ENCODE assay signal across 15 cellular contexts in genomic region chr15:77696871-77697270, GRCh38.
DNase-seq lines count a peak whose midpoint lies in the region; ATAC-seq and TF ChIP-seq lines count a peak whose summit lies in the region.
"Had no signal": no experiment of that assay in that cellular context is flagged by ENCODE, and none has a peak within 500 bp of the region (broad histone marks: within the 10 kb centered on the region; RNA-seq: fewer than 3 reads in every experiment).

No MANE protein-coding gene starts in this region.

- H3K36me3 ChIP-seq in heart left ventricle (no peaks in the 10 kb centered on the region), osteoblast (ENCODE audit: insufficient read depth, low read length) (no peaks in the 10 kb centered on the region)
- H3K36me3 ChIP-seq: BE2C had no signal

- H3K4me3 ChIP-seq in heart left ventricle (no peak overlapping the region), dorsolateral prefrontal cortex (no peak overlapping the region), osteoblast (ENCODE audit: insufficient read depth, low read length) (no peak overlapping the region)
- H3K4me3 ChIP-seq: A549, GM12878, GM23338 had no signal

- H2AFZ ChIP-seq in osteoblast (ENCODE audit: low read length) = no peak overlapping the region
- H2AFZ ChIP-seq: GM23338 had no signal

- H3K27me3 ChIP-seq in heart left ventricle (peaks cover 0 to 52% (median 8%) of the 10 kb centered on the region in 9 donors), dorsolateral prefrontal cortex (peaks cover 0 to 17% (median 0%) of the 10 kb centered on the region in 45 donors), osteoblast (ENCODE audit: insufficient read depth, low read length) (peaks cover 18% of the 10 kb centered on the region)
- H3K27me3 ChIP-seq: BE2C had no signal

- H4K20me1 ChIP-seq in osteoblast (ENCODE audit: insufficient read depth, low read length) = no peaks in the 10 kb centered on the region

- intact Hi-C loops in heart left ventricle (cut with DNase I) = no loop called here
- intact Hi-C loops in cardiac septum (cut with DNase I) = no loop called here
- intact Hi-C loops in dorsolateral prefrontal cortex (cut with DNase I) = no loop called here

- H3K4me2 ChIP-seq in osteoblast (ENCODE audit: insufficient read depth, low read length) = no peak overlapping the region
- H3K4me2 ChIP-seq: A549, GM23338 had no signal

- H3K27ac Mint-ChIP-seq in activated CD8-positive, alpha-beta memory T cell treated with anti-CD3 and anti-CD28 coated beads, Interleukin-2, amount 10 ng/mL, durations not matched to agents 7 days and 5 days = no peak overlapping the region
- H3K27ac Mint-ChIP-seq: CD4-positive, alpha-beta memory T cell; GM23338 had no signal

- H3K4me1 ChIP-seq in heart left ventricle (peaks cover 0 to 13% (median 2%) of the 10 kb centered on the region in 12 donors), osteoblast (ENCODE audit: insufficient read depth, low read length) (no peaks in the 10 kb centered on the region)
- H3K4me1 ChIP-seq: BE2C had no signal

- no peaks in the 10 kb centered on the region for H3K79me2 ChIP-seq in osteoblast (ENCODE audit: insufficient read depth, low read length)

- H3K9me3 Mint-ChIP-seq in activated CD8-positive, alpha-beta memory T cell treated with anti-CD3 and anti-CD28 coated beads, Interleukin-2, amount 10 ng/mL, durations not matched to agents 7 days and 5 days (ENCODE audit: low read depth) = peaks cover 3% of the 10 kb centered on the region
- H3K9me3 Mint-ChIP-seq: CD4-positive, alpha-beta memory T cell; GM23338; H9 had no signal

- peak in 3 of 4 donors; percentile 53 to 72 (median 65) for ATAC-seq in heart left ventricle
- no peak for ATAC-seq in activated CD8-positive, alpha-beta memory T cell treated with anti-CD3 and anti-CD28 coated beads, Interleukin-2, amount 10 ng/mL, durations not matched to agents 7 days and 5 days
- ATAC-seq: GM12878, GM23338 had no signal

- 48 to 72% (median 69%) methylated on average over 8 of the region's 8 CpGs for WGBS in heart left ventricle, 4 donors

- peaks cover 12% of the 10 kb centered on the region for H3K27me3 Mint-ChIP-seq in activated CD8-positive, alpha-beta memory T cell treated with anti-CD3 and anti-CD28 coated beads, Interleukin-2, amount 10 ng/mL, durations not matched to agents 7 days and 5 days

- no peak overlapping the region for H3K4me3 Mint-ChIP-seq in activated CD8-positive, alpha-beta memory T cell treated with anti-CD3 and anti-CD28 coated beads, Interleukin-2, amount 10 ng/mL, durations not matched to agents 7 days and 5 days
- H3K4me3 Mint-ChIP-seq: CD4-positive, alpha-beta memory T cell; GM23338; H9 had no signal

- no peaks in the 10 kb centered on the region for H3K36me3 Mint-ChIP-seq in activated CD8-positive, alpha-beta memory T cell treated with anti-CD3 and anti-CD28 coated beads, Interleukin-2, amount 10 ng/mL, durations not matched to agents 7 days and 5 days
- H3K36me3 Mint-ChIP-seq: CD4-positive, alpha-beta memory T cell had no signal

- no peaks in the 10 kb centered on the region for H3K4me1 Mint-ChIP-seq in activated CD8-positive, alpha-beta memory T cell treated with anti-CD3 and anti-CD28 coated beads, Interleukin-2, amount 10 ng/mL, durations not matched to agents 7 days and 5 days
- H3K4me1 Mint-ChIP-seq: CD4-positive, alpha-beta memory T cell had no signal

- TF ChIP-seq POLR2A in heart left ventricle (IDR thresholded peaks at IDR 0.05) = no peak

- H3K27ac ChIP-seq in heart left ventricle (no peak overlapping the region), dorsolateral prefrontal cortex (peak overlapping the region in 48 of 59 donors; percentile 7 to 93 (median 69)), osteoblast (ENCODE audit: low read depth, low read length) (no peak overlapping the region)
- H3K27ac ChIP-seq: A549, C4-2B had no signal

- TF ChIP-seq CTCF in heart left ventricle (IDR thresholded peaks at IDR 0.05) = no peak
- TF ChIP-seq CTCF in dorsolateral prefrontal cortex (IDR thresholded peaks at IDR 0.05 in 54 of 56, conservative IDR thresholded peaks at IDR 0.05 in 2 of 56; ENCODE audit: low read depth in 1 of 56, partially characterized antibody in 56 of 56) = no peak
- TF ChIP-seq CTCF in osteoblast (IDR thresholded peaks at IDR 0.05; ENCODE audit: extremely low read depth, low read depth, low read length) = no peak

- H3K9me3 ChIP-seq in heart left ventricle (no peaks in the 10 kb centered on the region), osteoblast (ENCODE audit: low read depth, low read length) (no peaks in the 10 kb centered on the region)
- H3K9me3 ChIP-seq: A549, BE2C had no signal

- CTCF ChIA-PET in activated CD8-positive, alpha-beta memory T cell treated with anti-CD3 and anti-CD28 coated beads, Interleukin-2, amount 10 ng/mL, durations not matched to agents 7 days and 5 days (lab: Charles Lee) = no interaction called here

- DNase-seq in heart left ventricle (peak in 1 of 5 donors; percentile 69), cardiac septum (ENCODE audit: low spot score) (no peak), dorsolateral prefrontal cortex (no peak), osteoblast (ENCODE audit: insufficient read length, low spot score, missing footprints) (peak; percentile 38), T1000 (lab: John Stamatoyannopoulos, UW) (no peak)
- no peak for DNase-seq in activated CD8-positive, alpha-beta memory T cell treated with anti-CD3 and anti-CD28 coated beads, Interleukin-2, amount 10 ng/mL, durations not matched to agents 7 days and 5 days
- DNase-seq in activated T-cell treated with anti-CD3 and anti-CD28 coated beads, Interleukin-2, amount 50 U/mL, for 48 hours = no peak
- DNase-seq: BE2C; CD4-positive, alpha-beta memory T cell; DMS79; H9 had no signal

Comparison
In these comparisons a context has a peak if more than half of its experiments do, and no peak if none do; other contexts are left out.
1. H3K27ac ChIP-seq: peak in dorsolateral prefrontal cortex (48 of 59); none in heart left ventricle (0 of 12) and osteoblast (single experiment).